8 cellular contexts compared by ENCODE assay signal in genomic region chr15:63093486-63094205, GRCh38. TPM values are rescaled to one million over a fixed set of nuclear protein-coding genes. Genes with fewer than 3 reads are reported as not detected.
DNase-seq lines count a peak whose midpoint lies in the region; ATAC-seq and TF ChIP-seq lines count a peak whose summit lies in the region.

No MANE protein-coding gene starts in this region.

- POLR2A ChIA-PET in Caco-2 (lab: Charles Lee) = interaction anchor here (0.7 to 2.1 kb wide), 2 partner anchors 46 to 249 kb away, joined by 4 to 9 read pairs; no protein-coding TSS in a partner anchor

- no peaks in the 10 kb centered on the region for H3K36me3 Mint-ChIP-seq in Caco-2 (ENCODE audit: insufficient read depth, unreplicated experiment)

- CTCF ChIA-PET in Caco-2 (lab: Charles Lee) = interaction anchor here (0.6 to 1.7 kb wide), 4 partner anchors 46 to 309 kb away, joined by 3 to 17 read pairs (median 6); no protein-coding TSS in a partner anchor

- TF ChIP-seq CTCF in Caco-2 (IDR thresholded peaks at IDR 0.05; ENCODE audit: insufficient read depth in 1 of 2, low read depth in 1 of 2, low read length in 1 of 2, severe bottlenecking in 1 of 2, unreplicated experiment in 1 of 2) = peak; percentile 77 to 82
- TF ChIP-seq CTCF in lung (IDR thresholded peaks at IDR 0.05; ENCODE audit: control extremely low read depth, extremely low read depth) = peak; percentile 90

- H3K27ac ChIP-seq in lung (ENCODE audit: low read depth in 1 of 2, low read length in 1 of 2) = no peak overlapping the region

- H3K36me3 ChIP-seq in Caco-2 (ENCODE audit: control insufficient read depth, insufficient read depth, low read length) = no peaks in the 10 kb centered on the region
- H3K36me3 ChIP-seq in lung (ENCODE audit: control insufficient read depth in 2 of 2, insufficient read depth in 2 of 2, low read length in 2 of 2) = no peaks in the 10 kb centered on the region

- ATAC-seq in HG03039 (IDR thresholded peaks at IDR 0.05; ENCODE audit: unreplicated experiment) (peak; percentile 48), lung (ENCODE audit: insufficient read depth, low FRiP score) (peak; percentile 84), GM21737 (IDR thresholded peaks at IDR 0.05; ENCODE audit: unreplicated experiment) (no peak)

- no peaks in the 10 kb centered on the region for H3K9me3 ChIP-seq in Caco-2
- no peaks in the 10 kb centered on the region for H3K9me3 ChIP-seq in lung (ENCODE audit: control insufficient read depth in 2 of 2, insufficient read depth in 1 of 2, low read length in 1 of 2)

- peaks cover 15% of the 10 kb centered on the region for H3K4me1 Mint-ChIP-seq in Caco-2 (ENCODE audit: low read depth, unreplicated experiment)

- H3K27me3 Mint-ChIP-seq in Caco-2 (ENCODE audit: insufficient read depth, unreplicated experiment) = no peaks in the 10 kb centered on the region

- no peak overlapping the region for H3K27ac Mint-ChIP-seq in Caco-2 (ENCODE audit: unreplicated experiment)

- intact Hi-C loops in Caco-2 (cut with micrococcal nuclease; ENCODE audit: unreplicated experiment) = loop anchor here (1.0 to 10.0 kb wide), 4 partner anchors 19 to 311 kb away; no protein-coding TSS in a partner anchor

- 21% methylated on average over 6 of the region's 6 CpGs for WGBS in lung, 2 donors

- H3K27me3 ChIP-seq in Caco-2 (replicated peaks; ENCODE audit: control insufficient read depth, insufficient read depth, low read length) (no peaks in the 10 kb centered on the region), lung (ENCODE audit: control insufficient read depth, insufficient read depth) (no peaks in the 10 kb centered on the region)

- no TSS peak for BruUV-seq in Caco-2 (replicated peaks; lab: Mats Ljungman, UMichigan)

- no peaks in the 10 kb centered on the region for H3K9me3 Mint-ChIP-seq in Caco-2 (ENCODE audit: unreplicated experiment)

- H3K4me1 ChIP-seq in Caco-2 (peaks cover 6% of the 10 kb centered on the region), lung (ENCODE audit: control insufficient read depth in 2 of 2, insufficient read depth in 2 of 2, low read length in 2 of 2) (peaks cover 3% of the 10 kb centered on the region in 2 donors)

- no peak overlapping the region for H3K4me3 Mint-ChIP-seq in Caco-2 (ENCODE audit: unreplicated experiment)

- no peak overlapping the region for H3K4me3 ChIP-seq in Caco-2 (ENCODE audit: low read depth, low read length)
- no peak overlapping the region for H3K4me3 ChIP-seq in lung

- DNase-seq in Caco-2 (peak; percentile 86 to 88), NCI-H748 treated with DMSO at 0.1 percent for 48 hours (lab: John Stamatoyannopoulos, UW) (peak; percentile 39), dermis blood vessel endothelial cell (peak; percentile 87), lung (ENCODE audit: low spot score) (peak; percentile 83)
- peak; percentile 66 for DNase-seq in activated CD4-positive, alpha-beta T cell treated with anti-CD3 and anti-CD28 coated beads, Interleukin-2, amount 50 U/mL, for 1 hour
- DNase-seq in stimulated activated CD8-positive, alpha-beta memory T cell treated with anti-CD3 and anti-CD28 coated beads, Interleukin-15, amount 100 ng/mL, for 1 hour (ENCODE audit: low read depth) = peak; percentile 60

RNA-seq across cellular contexts. Expression of gene LACTB, which starts 28.0 kb away (rescaled TPM):
- total RNA-seq in Caco-2 (2022) (8.4 and 8.8 TPM in 2 replicates), dermis blood vessel endothelial cell (45.1 and 47.1 TPM in 2 replicates), lung (10 to 100 TPM; 22.8 to 36.9 TPM)
- 10 to 100 TPM; 13.1 to 38.1 TPM for polyA plus RNA-seq in lung

RNA-seq across cellular contexts. Expression of gene TPM1, which starts 51.1 kb away (rescaled TPM):
- total RNA-seq in Caco-2 (2022) (193 and 209 TPM in 2 replicates), dermis blood vessel endothelial cell (309 and 334 TPM in 2 replicates), lung (100 to 1,000 TPM; 191 to 469 TPM)
- 100 to 1,000 TPM; 118 to 194 TPM for polyA plus RNA-seq in lung
